ENCODE assay signal across 1 cellular context in the genomic region with DNA sequence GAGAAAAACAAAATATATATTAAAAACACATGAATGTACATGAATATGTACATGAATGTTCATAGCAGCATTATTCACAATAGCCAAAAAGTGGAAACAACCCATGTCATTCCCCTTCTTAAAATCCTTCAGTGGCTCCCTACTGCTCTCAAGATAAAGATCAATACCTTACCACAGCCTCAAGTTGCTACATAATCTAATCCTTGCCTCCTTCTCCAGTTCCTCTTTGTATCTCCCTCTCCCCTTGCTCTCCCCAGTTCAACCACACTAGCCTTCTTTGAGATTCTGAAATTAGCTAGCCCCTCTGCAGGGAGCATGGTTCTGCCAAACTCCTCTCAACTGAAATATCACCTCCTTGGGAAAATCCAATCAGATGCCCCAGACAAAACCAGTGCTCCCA.
TF ChIP-seq lines count a peak whose summit lies in the region.

No MANE protein-coding gene starts in this region.

TF ChIP-seq in WTC11, 78 proteins besides CTCF, POLR2A, EP300 and RAD21 (continued from another document):
- TF ChIP-seq, protein P1, sequence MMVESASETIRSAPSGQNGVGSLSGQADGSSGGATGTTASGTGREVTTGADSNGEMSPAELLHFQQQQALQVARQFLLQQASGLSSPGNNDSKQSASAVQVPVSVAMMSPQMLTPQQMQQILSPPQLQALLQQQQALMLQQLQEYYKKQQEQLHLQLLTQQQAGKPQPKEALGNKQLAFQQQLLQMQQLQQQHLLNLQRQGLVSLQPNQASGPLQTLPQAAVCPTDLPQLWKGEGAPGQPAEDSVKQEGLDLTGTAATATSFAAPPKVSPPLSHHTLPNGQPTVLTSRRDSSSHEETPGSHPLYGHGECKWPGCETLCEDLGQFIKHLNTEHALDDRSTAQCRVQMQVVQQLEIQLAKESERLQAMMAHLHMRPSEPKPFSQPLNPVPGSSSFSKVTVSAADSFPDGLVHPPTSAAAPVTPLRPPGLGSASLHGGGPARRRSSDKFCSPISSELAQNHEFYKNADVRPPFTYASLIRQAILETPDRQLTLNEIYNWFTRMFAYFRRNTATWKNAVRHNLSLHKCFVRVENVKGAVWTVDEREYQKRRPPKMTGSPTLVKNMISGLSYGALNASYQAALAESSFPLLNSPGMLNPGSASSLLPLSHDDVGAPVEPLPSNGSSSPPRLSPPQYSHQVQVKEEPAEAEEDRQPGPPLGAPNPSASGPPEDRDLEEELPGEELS (CRISPR knock-in tag; IDR thresholded peaks at IDR 0.05), result no peak
- TF ChIP-seq, protein P2, sequence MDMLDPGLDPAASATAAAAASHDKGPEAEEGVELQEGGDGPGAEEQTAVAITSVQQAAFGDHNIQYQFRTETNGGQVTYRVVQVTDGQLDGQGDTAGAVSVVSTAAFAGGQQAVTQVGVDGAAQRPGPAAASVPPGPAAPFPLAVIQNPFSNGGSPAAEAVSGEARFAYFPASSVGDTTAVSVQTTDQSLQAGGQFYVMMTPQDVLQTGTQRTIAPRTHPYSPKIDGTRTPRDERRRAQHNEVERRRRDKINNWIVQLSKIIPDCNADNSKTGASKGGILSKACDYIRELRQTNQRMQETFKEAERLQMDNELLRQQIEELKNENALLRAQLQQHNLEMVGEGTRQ (CRISPR knock-in tag; IDR thresholded peaks at IDR 0.05), result no peak
- TF ChIP-seq, protein P3, sequence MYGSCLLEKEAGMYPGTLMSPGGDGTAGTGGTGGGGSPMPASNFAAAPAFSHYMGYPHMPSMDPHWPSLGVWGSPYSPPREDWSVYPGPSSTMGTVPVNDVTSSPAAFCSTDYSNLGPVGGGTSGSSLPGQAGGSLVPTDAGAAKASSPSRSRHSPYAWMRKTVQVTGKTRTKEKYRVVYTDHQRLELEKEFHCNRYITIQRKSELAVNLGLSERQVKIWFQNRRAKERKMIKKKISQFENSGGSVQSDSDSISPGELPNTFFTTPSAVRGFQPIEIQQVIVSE (CRISPR knock-in tag; IDR thresholded peaks at IDR 0.05; ENCODE audit: borderline replicate concordance), result no peak
- TF ChIP-seq JAZF1 (CRISPR knock-in tag; IDR thresholded peaks at IDR 0.05), result no peak
- no peak for TF ChIP-seq KAT7 (CRISPR knock-in tag; IDR thresholded peaks at IDR 0.05; ENCODE audit: borderline replicate concordance)
- TF ChIP-seq, protein P4, sequence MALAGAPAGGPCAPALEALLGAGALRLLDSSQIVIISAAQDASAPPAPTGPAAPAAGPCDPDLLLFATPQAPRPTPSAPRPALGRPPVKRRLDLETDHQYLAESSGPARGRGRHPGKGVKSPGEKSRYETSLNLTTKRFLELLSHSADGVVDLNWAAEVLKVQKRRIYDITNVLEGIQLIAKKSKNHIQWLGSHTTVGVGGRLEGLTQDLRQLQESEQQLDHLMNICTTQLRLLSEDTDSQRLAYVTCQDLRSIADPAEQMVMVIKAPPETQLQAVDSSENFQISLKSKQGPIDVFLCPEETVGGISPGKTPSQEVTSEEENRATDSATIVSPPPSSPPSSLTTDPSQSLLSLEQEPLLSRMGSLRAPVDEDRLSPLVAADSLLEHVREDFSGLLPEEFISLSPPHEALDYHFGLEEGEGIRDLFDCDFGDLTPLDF (CRISPR knock-in tag; IDR thresholded peaks at IDR 0.05), result no peak
- no peak for TF ChIP-seq TEAD1 (CRISPR knock-in tag; IDR thresholded peaks at IDR 0.05)
- TF ChIP-seq, protein P5, sequence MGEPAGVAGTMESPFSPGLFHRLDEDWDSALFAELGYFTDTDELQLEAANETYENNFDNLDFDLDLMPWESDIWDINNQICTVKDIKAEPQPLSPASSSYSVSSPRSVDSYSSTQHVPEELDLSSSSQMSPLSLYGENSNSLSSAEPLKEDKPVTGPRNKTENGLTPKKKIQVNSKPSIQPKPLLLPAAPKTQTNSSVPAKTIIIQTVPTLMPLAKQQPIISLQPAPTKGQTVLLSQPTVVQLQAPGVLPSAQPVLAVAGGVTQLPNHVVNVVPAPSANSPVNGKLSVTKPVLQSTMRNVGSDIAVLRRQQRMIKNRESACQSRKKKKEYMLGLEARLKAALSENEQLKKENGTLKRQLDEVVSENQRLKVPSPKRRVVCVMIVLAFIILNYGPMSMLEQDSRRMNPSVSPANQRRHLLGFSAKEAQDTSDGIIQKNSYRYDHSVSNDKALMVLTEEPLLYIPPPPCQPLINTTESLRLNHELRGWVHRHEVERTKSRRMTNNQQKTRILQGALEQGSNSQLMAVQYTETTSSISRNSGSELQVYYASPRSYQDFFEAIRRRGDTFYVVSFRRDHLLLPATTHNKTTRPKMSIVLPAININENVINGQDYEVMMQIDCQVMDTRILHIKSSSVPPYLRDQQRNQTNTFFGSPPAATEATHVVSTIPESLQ (CRISPR knock-in tag; IDR thresholded peaks at IDR 0.05), result no peak
- no peak for TF ChIP-seq EMX1 (CRISPR knock-in tag; IDR thresholded peaks at IDR 0.05)
- TF ChIP-seq NFYB (CRISPR knock-in tag; conservative IDR thresholded peaks at IDR 0.05; ENCODE audit: low read depth), result no peak
- no peak for TF ChIP-seq TEAD4 (CRISPR knock-in tag; IDR thresholded peaks at IDR 0.05)
- no peak for TF ChIP-seq NFATC4 (CRISPR knock-in tag; IDR thresholded peaks at IDR 0.05)
- TF ChIP-seq NR1H2 (CRISPR knock-in tag; IDR thresholded peaks at IDR 0.05), result no peak
